Comparison of ENCODE assay signal across 6 cellular contexts in genomic region chr20:40230486-40230885, GRCh38.
"Had no signal": no experiment of that assay in that cellular context is flagged by ENCODE, and none has a peak within 500 bp of the region (broad histone marks: within the 10 kb centered on the region; RNA-seq: fewer than 3 reads in every experiment).

No MANE protein-coding gene starts in this region.

- DNase-seq: IMR-90, KBM-7, KG1 had no signal

- H3K27ac ChIP-seq: HL-60 had no signal

- FAIRE-seq: HepG2, K562 had no signal

- H3K4me3 ChIP-seq: K562 had no signal
